12 cellular contexts compared by ENCODE assay signal in genomic region chr12:16037533-16037932, GRCh38.
"Had no signal": no experiment of that assay in that cellular context is flagged by ENCODE, and none has a peak within 500 bp of the region (broad histone marks: within the 10 kb centered on the region; RNA-seq: fewer than 3 reads in every experiment).

No MANE protein-coding gene starts in this region.

- H3K27ac ChIP-seq: coronary artery, suprapubic skin had no signal

- H3K4me1 ChIP-seq: suprapubic skin had no signal

- ATAC-seq: activated T-helper 17 cell treated with anti-CD3 and anti-CD28 coated beads, Interleukin-2, amount 50 U/mL, for 72 hours had no signal

- H3K27me3 ChIP-seq: suprapubic skin had no signal

- DNase-seq: activated CD4-positive, alpha-beta T cell treated with anti-CD3 and anti-CD28 coated beads, Interleukin-2, amount 10 ng/mL, durations not matched to agents 7 days and 5 days; activated CD4-positive, CD25-positive, alpha-beta regulatory T cell; activated naive CD4-positive, alpha-beta T cell treated with anti-CD3 and anti-CD28 coated beads for 36 hours; activated T-cell treated with anti-CD3 and anti-CD28 coated beads for 4 hours; central memory CD4-positive, alpha-beta T cell; effector memory CD4-positive, alpha-beta T cell; kidney; stimulated activated CD4-positive, alpha-beta T cell treated with anti-CD3 and anti-CD28 coated beads, Interleukin-12 subunit alpha, Interleukin-12 subunit beta, amount 100 ng/mL, for 4 hours; stimulated activated naive CD4-positive, alpha-beta T cell treated with Interleukin-2 at 50 U/mL for 16 hours had no signal

- H3K4me3 ChIP-seq: coronary artery, suprapubic skin had no signal
